1 cellular context compared by ENCODE assay signal in genomic region chr4:13627606-13628301, GRCh38.
TF ChIP-seq lines count a peak whose summit lies in the region.

BOD1L1 (minus strand) TSS chr4:13627725; CDS start chr4:13627587, 138 bp downstream.

TF ChIP-seq in HepG2, 621 proteins besides CTCF, POLR2A, EP300 and RAD21 (continued from another document and continues in another):
- TF ChIP-seq, protein P1, sequence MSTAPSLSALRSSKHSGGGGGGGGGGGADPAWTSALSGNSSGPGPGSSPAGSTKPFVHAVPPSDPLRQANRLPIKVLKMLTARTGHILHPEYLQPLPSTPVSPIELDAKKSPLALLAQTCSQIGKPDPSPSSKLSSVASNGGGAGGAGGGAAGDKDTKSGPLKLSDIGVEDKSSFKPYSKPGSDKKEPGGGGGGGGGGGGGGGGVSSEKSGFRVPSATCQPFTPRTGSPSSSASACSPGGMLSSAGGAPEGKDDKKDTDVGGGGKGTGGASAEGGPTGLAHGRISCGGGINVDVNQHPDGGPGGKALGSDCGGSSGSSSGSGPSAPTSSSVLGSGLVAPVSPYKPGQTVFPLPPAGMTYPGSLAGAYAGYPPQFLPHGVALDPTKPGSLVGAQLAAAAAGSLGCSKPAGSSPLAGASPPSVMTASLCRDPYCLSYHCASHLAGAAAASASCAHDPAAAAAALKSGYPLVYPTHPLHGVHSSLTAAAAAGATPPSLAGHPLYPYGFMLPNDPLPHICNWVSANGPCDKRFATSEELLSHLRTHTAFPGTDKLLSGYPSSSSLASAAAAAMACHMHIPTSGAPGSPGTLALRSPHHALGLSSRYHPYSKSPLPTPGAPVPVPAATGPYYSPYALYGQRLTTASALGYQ (CRISPR knock-in tag; IDR thresholded peaks at IDR 0.05): peak; percentile 70; the same call in 1 of the 2 replicates
- TF ChIP-seq FOXA3 (CRISPR knock-in tag; IDR thresholded peaks at IDR 0.05) (peak; percentile 80), TCF12 (IDR thresholded peaks at IDR 0.05) (no peak), TCF12 (CRISPR knock-in tag; IDR thresholded peaks at IDR 0.05) (no peak), ERF (CRISPR knock-in tag; IDR thresholded peaks at IDR 0.05) (peak; percentile 92), ARNTL (CRISPR knock-in tag; IDR thresholded peaks at IDR 0.05) (no peak), PTBP1 (IDR thresholded peaks at IDR 0.05; ENCODE audit: low read depth, low read length, poor library complexity, severe bottlenecking) (no peak), HNRNPK (IDR thresholded peaks at IDR 0.05; ENCODE audit: low read depth, low read length, poor library complexity, severe bottlenecking) (peak; percentile 60), ZNF784 (CRISPR knock-in tag; IDR thresholded peaks at IDR 0.05; ENCODE audit: borderline replicate concordance) (no peak), TRAFD1 (CRISPR knock-in tag; IDR thresholded peaks at IDR 0.05; ENCODE audit: borderline replicate concordance) (peak; percentile 3; the same call in 1 of the 2 replicates), ZNF839 (CRISPR knock-in tag; IDR thresholded peaks at IDR 0.05; ENCODE audit: borderline replicate concordance) (peak; percentile 82; the same call in 1 of the 2 replicates), ZNF224 (CRISPR knock-in tag; IDR thresholded peaks at IDR 0.05) (no peak), RAD51 (IDR thresholded peaks at IDR 0.05; ENCODE audit: borderline replicate concordance) (no peak), MED13 (CRISPR knock-in tag; IDR thresholded peaks at IDR 0.05) (no peak; the same call in 1 of the 2 replicates), ZSCAN20 (CRISPR knock-in tag; IDR thresholded peaks at IDR 0.05; ENCODE audit: borderline replicate concordance) (no peak), HNRNPL (IDR thresholded peaks at IDR 0.05; ENCODE audit: low read depth, low read length) (no peak), SP4 (CRISPR knock-in tag; IDR thresholded peaks at IDR 0.05) (peak; percentile 74; the same call in 1 of the 2 replicates), MAFK (conservative IDR thresholded peaks at IDR 0.05 in 1 of 2, IDR thresholded peaks at IDR 0.05 in 1 of 2; ENCODE audit: low read length in 2 of 2) (peak in 1 of 2 experiments; percentile 11; a peak in 1 of 4 replicates), SOX13 (IDR thresholded peaks at IDR 0.05) (no peak; the same call in 1 of the 2 replicates), SOX13 (CRISPR knock-in tag; conservative IDR thresholded peaks at IDR 0.05 in 1 of 2, IDR thresholded peaks at IDR 0.05 in 1 of 2) (peak in 1 of 2 experiments; percentile 62; a peak in 2 of 4 replicates), CHD2 (IDR thresholded peaks at IDR 0.05; ENCODE audit: low read depth, low read length) (peak; percentile 85), SMARCC2 (IDR thresholded peaks at IDR 0.05) (no peak), ZBTB42 (CRISPR knock-in tag; IDR thresholded peaks at IDR 0.05) (no peak), SAFB2 (CRISPR knock-in tag; IDR thresholded peaks at IDR 0.05; ENCODE audit: borderline replicate concordance, low read depth) (no peak), ZBTB37 (CRISPR knock-in tag; IDR thresholded peaks at IDR 0.05) (no peak), MAF1 (CRISPR knock-in tag; IDR thresholded peaks at IDR 0.05; ENCODE audit: borderline replicate concordance) (no peak), GMEB1 (CRISPR knock-in tag; IDR thresholded peaks at IDR 0.05; ENCODE audit: borderline replicate concordance) (peak; percentile 83; the same call in 1 of the 2 replicates), SRY (CRISPR knock-in tag; IDR thresholded peaks at IDR 0.05) (peak; percentile 48; the same call in 1 of the 2 replicates), ZNF772 (CRISPR knock-in tag; IDR thresholded peaks at IDR 0.05) (peak; percentile 94), MBD4 (IDR thresholded peaks at IDR 0.05; ENCODE audit: borderline replicate concordance, low read length) (no peak), AHR (CRISPR knock-in tag; IDR thresholded peaks at IDR 0.05) (0 out of 2 replicates have a peak, but pooled peaks have one; percentile 50), FOSL1 (CRISPR knock-in tag; IDR thresholded peaks at IDR 0.05; ENCODE audit: borderline replicate concordance) (no peak), ZFP41 (CRISPR knock-in tag; IDR thresholded peaks at IDR 0.05; ENCODE audit: borderline replicate concordance) (no peak), ZFP1 (CRISPR knock-in tag; IDR thresholded peaks at IDR 0.05) (peak; percentile 74; the same call in 1 of the 2 replicates), NFKB2 (CRISPR knock-in tag; IDR thresholded peaks at IDR 0.05; ENCODE audit: borderline replicate concordance) (peak; percentile 52; the same call in 1 of the 2 replicates), ZNF264 (CRISPR knock-in tag; IDR thresholded peaks at IDR 0.05) (peak; percentile 51; the same call in 1 of the 2 replicates), ZNF333 (CRISPR knock-in tag; IDR thresholded peaks at IDR 0.05; ENCODE audit: borderline replicate concordance) (no peak; the same call in none of the 2 replicates), SMYD3 (CRISPR knock-in tag; IDR thresholded peaks at IDR 0.05) (no peak), ZNF44 (CRISPR knock-in tag; IDR thresholded peaks at IDR 0.05) (no peak), ZNF235 (CRISPR knock-in tag; IDR thresholded peaks at IDR 0.05; ENCODE audit: borderline replicate concordance) (no peak), ATF7-NPFF (CRISPR knock-in tag; IDR thresholded peaks at IDR 0.05; ENCODE audit: low read depth) (peak; percentile 87), TBX3 (IDR thresholded peaks at IDR 0.05; ENCODE audit: borderline replicate concordance) (peak; percentile 43; the same call in 1 of the 2 replicates), ZNF775 (CRISPR knock-in tag; IDR thresholded peaks at IDR 0.05; ENCODE audit: borderline replicate concordance) (no peak), CEBPB (IDR thresholded peaks at IDR 0.05; ENCODE audit: borderline replicate concordance, low read depth, low read length) (no peak; the same call in 1 of the 2 replicates), ZNF83 (CRISPR knock-in tag; IDR thresholded peaks at IDR 0.05; ENCODE audit: borderline replicate concordance) (no peak), TCF7 (IDR thresholded peaks at IDR 0.05; ENCODE audit: low read depth) (no peak), ZNF414 (CRISPR knock-in tag; IDR thresholded peaks at IDR 0.05) (peak; percentile 85; the same call in 1 of the 2 replicates), MTF1 (CRISPR knock-in tag; IDR thresholded peaks at IDR 0.05) (no peak), POLR2AphosphoS2 (IDR thresholded peaks at IDR 0.05; ENCODE audit: low read depth, low read length) (no peak), IKZF4 (CRISPR knock-in tag; IDR thresholded peaks at IDR 0.05; ENCODE audit: borderline replicate concordance, low read depth, not compliant biosample characterization) (no peak), ZNF672 (CRISPR knock-in tag; IDR thresholded peaks at IDR 0.05) (no peak)
- TF ChIP-seq, protein P2, sequence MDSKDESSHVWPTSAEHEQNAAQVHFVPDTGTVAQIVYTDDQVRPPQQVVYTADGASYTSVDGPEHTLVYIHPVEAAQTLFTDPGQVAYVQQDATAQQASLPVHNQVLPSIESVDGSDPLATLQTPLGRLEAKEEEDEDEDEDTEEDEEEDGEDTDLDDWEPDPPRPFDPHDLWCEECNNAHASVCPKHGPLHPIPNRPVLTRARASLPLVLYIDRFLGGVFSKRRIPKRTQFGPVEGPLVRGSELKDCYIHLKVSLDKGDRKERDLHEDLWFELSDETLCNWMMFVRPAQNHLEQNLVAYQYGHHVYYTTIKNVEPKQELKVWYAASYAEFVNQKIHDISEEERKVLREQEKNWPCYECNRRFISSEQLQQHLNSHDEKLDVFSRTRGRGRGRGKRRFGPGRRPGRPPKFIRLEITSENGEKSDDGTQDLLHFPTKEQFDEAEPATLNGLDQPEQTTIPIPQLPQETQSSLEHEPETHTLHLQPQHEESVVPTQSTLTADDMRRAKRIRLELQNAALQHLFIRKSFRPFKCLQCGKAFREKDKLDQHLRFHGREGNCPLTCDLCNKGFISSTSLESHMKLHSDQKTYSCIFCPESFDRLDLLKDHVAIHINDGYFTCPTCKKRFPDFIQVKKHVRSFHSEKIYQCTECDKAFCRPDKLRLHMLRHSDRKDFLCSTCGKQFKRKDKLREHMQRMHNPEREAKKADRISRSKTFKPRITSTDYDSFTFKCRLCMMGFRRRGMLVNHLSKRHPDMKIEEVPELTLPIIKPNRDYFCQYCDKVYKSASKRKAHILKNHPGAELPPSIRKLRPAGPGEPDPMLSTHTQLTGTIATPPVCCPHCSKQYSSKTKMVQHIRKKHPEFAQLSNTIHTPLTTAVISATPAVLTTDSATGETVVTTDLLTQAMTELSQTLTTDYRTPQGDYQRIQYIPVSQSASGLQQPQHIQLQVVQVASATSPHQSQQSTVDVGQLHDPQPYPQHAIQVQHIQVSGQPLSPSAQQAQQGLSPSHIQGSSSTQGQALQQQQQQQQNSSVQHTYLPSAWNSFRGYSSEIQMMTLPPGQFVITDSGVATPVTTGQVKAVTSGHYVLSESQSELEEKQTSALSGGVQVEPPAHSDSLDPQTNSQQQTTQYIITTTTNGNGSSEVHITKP (CRISPR knock-in tag; IDR thresholded peaks at IDR 0.05; ENCODE audit: low read depth): peak; percentile 76; the same call in 1 of the 2 replicates
- TF ChIP-seq, protein P3, sequence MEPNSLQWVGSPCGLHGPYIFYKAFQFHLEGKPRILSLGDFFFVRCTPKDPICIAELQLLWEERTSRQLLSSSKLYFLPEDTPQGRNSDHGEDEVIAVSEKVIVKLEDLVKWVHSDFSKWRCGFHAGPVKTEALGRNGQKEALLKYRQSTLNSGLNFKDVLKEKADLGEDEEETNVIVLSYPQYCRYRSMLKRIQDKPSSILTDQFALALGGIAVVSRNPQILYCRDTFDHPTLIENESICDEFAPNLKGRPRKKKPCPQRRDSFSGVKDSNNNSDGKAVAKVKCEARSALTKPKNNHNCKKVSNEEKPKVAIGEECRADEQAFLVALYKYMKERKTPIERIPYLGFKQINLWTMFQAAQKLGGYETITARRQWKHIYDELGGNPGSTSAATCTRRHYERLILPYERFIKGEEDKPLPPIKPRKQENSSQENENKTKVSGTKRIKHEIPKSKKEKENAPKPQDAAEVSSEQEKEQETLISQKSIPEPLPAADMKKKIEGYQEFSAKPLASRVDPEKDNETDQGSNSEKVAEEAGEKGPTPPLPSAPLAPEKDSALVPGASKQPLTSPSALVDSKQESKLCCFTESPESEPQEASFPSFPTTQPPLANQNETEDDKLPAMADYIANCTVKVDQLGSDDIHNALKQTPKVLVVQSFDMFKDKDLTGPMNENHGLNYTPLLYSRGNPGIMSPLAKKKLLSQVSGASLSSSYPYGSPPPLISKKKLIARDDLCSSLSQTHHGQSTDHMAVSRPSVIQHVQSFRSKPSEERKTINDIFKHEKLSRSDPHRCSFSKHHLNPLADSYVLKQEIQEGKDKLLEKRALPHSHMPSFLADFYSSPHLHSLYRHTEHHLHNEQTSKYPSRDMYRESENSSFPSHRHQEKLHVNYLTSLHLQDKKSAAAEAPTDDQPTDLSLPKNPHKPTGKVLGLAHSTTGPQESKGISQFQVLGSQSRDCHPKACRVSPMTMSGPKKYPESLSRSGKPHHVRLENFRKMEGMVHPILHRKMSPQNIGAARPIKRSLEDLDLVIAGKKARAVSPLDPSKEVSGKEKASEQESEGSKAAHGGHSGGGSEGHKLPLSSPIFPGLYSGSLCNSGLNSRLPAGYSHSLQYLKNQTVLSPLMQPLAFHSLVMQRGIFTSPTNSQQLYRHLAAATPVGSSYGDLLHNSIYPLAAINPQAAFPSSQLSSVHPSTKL (CRISPR knock-in tag; IDR thresholded peaks at IDR 0.05): peak; percentile 80
- TF ChIP-seq, protein P4, sequence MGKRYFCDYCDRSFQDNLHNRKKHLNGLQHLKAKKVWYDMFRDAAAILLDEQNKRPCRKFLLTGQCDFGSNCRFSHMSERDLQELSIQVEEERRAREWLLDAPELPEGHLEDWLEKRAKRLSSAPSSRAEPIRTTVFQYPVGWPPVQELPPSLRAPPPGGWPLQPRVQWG (CRISPR knock-in tag; IDR thresholded peaks at IDR 0.05; ENCODE audit: borderline replicate concordance, low read depth): no peak
